Comparison of ENCODE assay signal across 8 cellular contexts in the genomic region with DNA sequence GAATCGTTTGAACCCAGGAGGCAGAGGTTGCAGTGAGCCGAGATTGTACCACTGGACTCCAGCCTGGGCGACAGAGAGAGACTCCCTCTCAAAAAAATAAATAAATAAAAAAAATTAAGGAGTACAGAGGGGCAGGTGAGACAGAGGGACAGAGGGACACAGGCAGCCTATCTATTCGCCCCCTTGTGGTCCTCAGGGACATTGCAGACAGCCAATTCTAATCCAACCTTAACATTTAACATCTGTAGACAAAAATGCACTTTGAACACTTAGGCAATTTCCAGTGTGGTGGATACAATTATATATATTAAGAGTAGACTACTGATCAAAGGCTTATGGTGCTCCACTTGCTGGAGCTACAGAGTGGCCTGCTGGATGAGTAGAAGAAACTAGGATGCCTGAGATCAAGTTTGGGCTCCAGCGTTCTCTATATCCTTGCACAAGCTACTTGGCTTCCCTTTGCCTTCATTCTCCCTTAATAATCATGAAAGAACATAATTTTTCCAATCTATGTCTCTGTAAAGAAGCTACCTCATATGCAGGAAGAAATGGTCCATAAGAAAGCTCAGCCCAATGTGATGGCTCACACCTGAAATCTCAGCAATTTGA. TPM values are rescaled to one million over a fixed set of nuclear protein-coding genes. Genes with fewer than 3 reads are reported as not detected.
DNase-seq lines count a peak whose midpoint lies in the region; ATAC-seq, FAIRE-seq and TF ChIP-seq lines count a peak whose summit lies in the region.

No MANE protein-coding gene starts in this region.

- H3K27me3 ChIP-seq in A673 (replicated peaks; ENCODE audit: insufficient read depth, low read depth, low read length, poor library complexity) (no peaks in the 10 kb centered on the region), H1 (replicated peaks in 1 of 4; ENCODE audit: control insufficient read depth in 3 of 4, extremely low read depth in 1 of 4, insufficient read depth in 3 of 4, low read length in 3 of 4) (no peaks in the 10 kb centered on the region), uterus (no peaks in the 10 kb centered on the region)

- POLR2A ChIA-PET in A673 (lab: Charles Lee; ENCODE audit: low non-redundant PET) (no interaction called here), H1 (lab: Charles Lee; ENCODE audit: partially characterized antibody) (interaction anchor here (1.6 to 4.1 kb wide), 2 partner anchors 94 to 181 kb away, joined by 4 to 20 read pairs; partner anchors contain the start of gene RPL37A)

- H3K4me2 ChIP-seq in H1 (ENCODE audit: insufficient read depth in 1 of 2, low read depth in 2 of 2, low read length in 2 of 2) = no peak overlapping the region

- H3K36me3 ChIP-seq in A673 (ENCODE audit: insufficient read depth, low read length, poor library complexity, severe bottlenecking) (no peaks in the 10 kb centered on the region), H1 (ENCODE audit: control insufficient read depth in 2 of 4, insufficient read depth in 4 of 4, low read length in 3 of 4) (no peaks in the 10 kb centered on the region), uterus (no peaks in the 10 kb centered on the region)

- H2BK20ac ChIP-seq in H1 (ENCODE audit: low read length) = no peak overlapping the region

- H3K4me1 Mint-ChIP-seq in natural killer cell = no peaks in the 10 kb centered on the region

- no peak overlapping the region for H4K5ac ChIP-seq in H1 (ENCODE audit: insufficient read length, low read depth, low read length)

- no peak overlapping the region for H3K23ac ChIP-seq in H1 (ENCODE audit: insufficient read length)

- TF ChIP-seq POLR2A in H1 (IDR thresholded peaks at IDR 0.05; ENCODE audit: control extremely low read depth in 1 of 2, low read depth in 2 of 2, low read length in 2 of 2) = no peak
- TF ChIP-seq POLR2A in uterus (IDR thresholded peaks at IDR 0.05) = no peak

- no peak overlapping the region for H4K91ac ChIP-seq in H1 (replicated peaks; ENCODE audit: insufficient read length, low read length)

- ATAC-seq in natural killer cell (peak; percentile 61 to 87 (median 85)), HG02884 (IDR thresholded peaks at IDR 0.05; ENCODE audit: unreplicated experiment) (no peak)

- WGBS in H1 (ENCODE audit: extremely low coverage in 1 of 2, insufficient coverage in 1 of 2, insufficient read length in 1 of 2, insufficient replicate concordance in 2 of 2, low coverage in 1 of 2, low lambda C conversion rate in 2 of 2, missing lambda C conversion rate in 1 of 2), 2 experiments = 62% methylated on average over 5 of the region's 5 CpGs; no CpG with 5 or more reads in 1 of the 2 experiments

- no peak overlapping the region for H3K4me3 Mint-ChIP-seq in natural killer cell

- H2BK120ac ChIP-seq in H1 (replicated peaks; ENCODE audit: low read depth, low read length) = no peak overlapping the region

- H2AFZ ChIP-seq in H1 (ENCODE audit: low read length) = no peak overlapping the region

- no peak overlapping the region for H2AK5ac ChIP-seq in H1 (ENCODE audit: low read depth, low read length)

- H3K23me2 ChIP-seq in H1 (ENCODE audit: low read depth, low read length) = no peaks in the 10 kb centered on the region

- H3K18ac ChIP-seq in H1 (ENCODE audit: extremely low read depth, low read length) = no peak overlapping the region

- DNase-seq in A673 (ENCODE audit: low spot score) = peak; percentile 54
- DNase-seq in GM13977 (ENCODE audit: low spot score) = peak; percentile 34
- DNase-seq in NCI-H1105 (lab: John Stamatoyannopoulos, UW) = peak; percentile 5
- DNase-seq in activated CD4-positive, alpha-beta T cell treated with anti-CD3 and anti-CD28 coated beads, Interleukin-2, amount 50 U/mL, for 4 hours = peak; percentile 37 to 43
- peak in 1 of 2 experiments; percentile 69 for DNase-seq in H1 (ENCODE audit: low read depth in 1 of 2, low spot score in 2 of 2)
- DNase-seq in natural killer cell = peak; percentile 32
- DNase-seq in uterus = no peak

- H3K9me3 Mint-ChIP-seq in natural killer cell = no peaks in the 10 kb centered on the region

- intact Hi-C loops in A673 (cut with micrococcal nuclease; ENCODE audit: unreplicated experiment) = loop anchor here (10.0 kb wide), 1 partner anchor 249 kb away; no protein-coding TSS in a partner anchor
- intact Hi-C loops in natural killer cell (cut with micrococcal nuclease) = loop anchor here (1.0 to 5.0 kb wide), 3 partner anchors 52 to 181 kb away; no protein-coding TSS in a partner anchor
- intact Hi-C loops in uterus (cut with DNase I; ENCODE audit: low total_unique reads) = no loop called here

- no peaks in the 10 kb centered on the region for H4K20me1 ChIP-seq in H1 (replicated peaks in 1 of 2; ENCODE audit: control insufficient read depth in 1 of 2, insufficient read depth in 2 of 2, low read length in 2 of 2)

- peaks cover 0 to 6% of the 10 kb centered on the region in 2 donors for H3K27me3 Mint-ChIP-seq in natural killer cell (ENCODE audit: low read depth in 2 of 2)

- H3K36me3 Mint-ChIP-seq in natural killer cell = no peaks in the 10 kb centered on the region

- in situ Hi-C loops in GM13977 (cut with MboI; ENCODE audit: low pct_unique_long_range_greater_than_20kb, low sequenced_read_pairs, unreplicated experiment) = no loop called here

- H2BK12ac ChIP-seq in H1 (ENCODE audit: low read depth, low read length) = no peak overlapping the region

- H3K79me2 ChIP-seq in H1 (ENCODE audit: control insufficient read depth in 1 of 2, insufficient read depth in 2 of 2, low read length in 2 of 2) = no peaks in the 10 kb centered on the region

- H3K9ac ChIP-seq in H1 (replicated peaks in 1 of 4; ENCODE audit: extremely low read depth in 1 of 4, low read depth in 3 of 4, low read length in 3 of 4) = no peak overlapping the region

- TF ChIP-seq CTCF in A673 (conservative IDR thresholded peaks at IDR 0.05; ENCODE audit: low read depth, low read length) (peak; percentile 83), GM13977 (IDR thresholded peaks at IDR 0.05; ENCODE audit: extremely low read depth, insufficient read depth, missing control alignments) (peak; percentile 80), H1 (IDR thresholded peaks at IDR 0.05; ENCODE audit: control extremely low read depth in 1 of 3, insufficient read depth in 1 of 3, low read depth in 1 of 3, low read length in 3 of 3) (peak; percentile 66 to 81 (median 77)), natural killer cell (IDR thresholded peaks at IDR 0.05) (peak; percentile 92), uterus (IDR thresholded peaks at IDR 0.05) (peak; percentile 48 to 67 (median 58))

- no peak overlapping the region for H3K56ac ChIP-seq in H1 (replicated peaks; ENCODE audit: insufficient read length, low read depth, low read length)

- H3K4me1 ChIP-seq in A673 (ENCODE audit: insufficient read depth, low read length, poor library complexity, severe bottlenecking) (no peaks in the 10 kb centered on the region), H1 (replicated peaks in 1 of 4; ENCODE audit: control insufficient read depth in 3 of 4, insufficient read depth in 4 of 4, low read length in 3 of 4) (peaks cover 2 to 6% (median 3%) of the 10 kb centered on the region in 4 experiments; a peak in 6 of 7 replicates), uterus (no peaks in the 10 kb centered on the region)

- no peak overlapping the region for H3K27ac Mint-ChIP-seq in natural killer cell

- no peak for TF ChIP-seq EP300 in H1 (IDR thresholded peaks at IDR 0.05; ENCODE audit: borderline replicate concordance in 1 of 2, low read depth in 2 of 2, low read length in 2 of 2)

- H3K9me3 ChIP-seq in A673 (ENCODE audit: low read depth, low read length, poor library complexity, severe bottlenecking) (no peaks in the 10 kb centered on the region), H1 (ENCODE audit: insufficient read depth in 2 of 2, low read depth in 1 of 2, low read length in 1 of 2) (no peaks in the 10 kb centered on the region), uterus (no peaks in the 10 kb centered on the region)

- H4K8ac ChIP-seq in H1 (ENCODE audit: extremely low read depth, insufficient read depth, low read length) = no peak overlapping the region

- no peak overlapping the region for H3K14ac ChIP-seq in H1 (ENCODE audit: insufficient read length)

- H2BK5ac ChIP-seq in H1 (ENCODE audit: low read depth, low read length) = no peak overlapping the region

- no peak overlapping the region for H3K4me3 ChIP-seq in A673 (ENCODE audit: low read depth, low read length, poor library complexity, severe bottlenecking)
- H3K4me3 ChIP-seq in H1 (ENCODE audit: extremely low read depth in 1 of 4, insufficient read depth in 2 of 4, low read depth in 3 of 4, low read length in 4 of 4) = no peak overlapping the region
- no peak overlapping the region for H3K4me3 ChIP-seq in uterus

- H2BK15ac ChIP-seq in H1 (ENCODE audit: low read length) = no peak overlapping the region

- no peaks in the 10 kb centered on the region for H3K79me1 ChIP-seq in H1 (ENCODE audit: low read depth, low read length)

- no TSS peak for BruUV-seq in A673 (replicated peaks; lab: Mats Ljungman, UMichigan)

- H3K27ac ChIP-seq in A673 (ENCODE audit: low read depth, low read length, poor library complexity, severe bottlenecking) (no peak overlapping the region), H1 (ENCODE audit: low read depth, low read length) (no peak overlapping the region), uterus (no peak overlapping the region)

- CTCF ChIA-PET in A673 (lab: Charles Lee) (interaction anchor here (0.6 to 1.5 kb wide), 5 partner anchors 14 to 1102 kb away, joined by 3 to 5 read pairs (median 4); no protein-coding TSS in a partner anchor), H1 (lab: Charles Lee; ENCODE audit: partially characterized antibody) (interaction anchor here (0.7 to 9.4 kb wide), 58 partner anchors 9 to 266 kb away, joined by 3 to 105 read pairs (median 5); partner anchors contain the start of genes MARCHF4 and SMARCAL1)

- no peak overlapping the region for H3K4ac ChIP-seq in H1 (replicated peaks; ENCODE audit: insufficient read length, low read depth, low read length)

- FAIRE-seq in H1 (lab: Jason Lieb, UNC) = no peak

- TF ChIP-seq RAD21 in H1 (IDR thresholded peaks at IDR 0.05 in 1 of 2, conservative IDR thresholded peaks at IDR 0.05 in 1 of 2; ENCODE audit: low read depth in 2 of 2, low read length in 2 of 2) = peak; percentile 69 to 73

RNA-seq across cellular contexts. Expression of gene SMARCAL1, which starts 8.2 kb away (rescaled TPM):
- 20.7 and 21.4 TPM in 2 replicates for total RNA-seq in A673 (2021)
- total RNA-seq in H1 (2021; fragmentation: NEBNext Ultra II Directional; extraction: Animal tissue kit (Norgen Biotek cat#: 25700)) = 17.6 and 21.5 TPM in 2 replicates
- polyA plus RNA-seq in H1 (2011; rRNA removed) = 17.9 TPM in 2 replicates
- polyA plus RNA-seq in H1 (2011; cell fraction: cytosol; rRNA removed) = 20.8 TPM
- polyA plus RNA-seq in H1 (2011; cell fraction: nucleus; rRNA removed) = 27.5 TPM
- polyA plus RNA-seq in H1 (2012, experiment 1 of 2) = 16.3 to 18.4 TPM (median 18.1 TPM) in 4 replicates
- polyA plus RNA-seq in H1 (2012, experiment 2 of 2) = 8.8 TPM
- polyA plus RNA-seq in H1 (2013, experiment 1 of 2) = 10.0 TPM
- polyA plus RNA-seq in H1 (2013, experiment 2 of 2) = 9.5 TPM
- 34.8 and 36.9 TPM in 2 replicates for polyA minus RNA-seq in H1 (2011; rRNA and poly(A)+ RNA removed)
- 16.1 TPM for polyA minus RNA-seq in H1 (2011; cell fraction: cytosol; rRNA and poly(A)+ RNA removed)
- 67.1 TPM for polyA minus RNA-seq in H1 (2011; cell fraction: nucleus; rRNA and poly(A)+ RNA removed)
- total RNA-seq in natural killer cell = 10 to 100 TPM; 18.7 to 25.6 (median 22.8) TPM
- total RNA-seq in uterus = 10 to 100 TPM in 3 of 4 donors, 1 to 10 TPM in 1; 8.5 to 25.1 (median 15.5) TPM

RNA-seq across cellular contexts. Expression of gene MARCHF4, which starts 31.8 kb away (rescaled TPM):
- total RNA-seq in A673 (2021) (2.4 and 6.1 TPM in 2 replicates), natural killer cell (not detected), uterus (under 1 TPM in 1 of 4 donors, not detected in 3; 0.07 TPM)
- 2.9 TPM in 2 replicates for total RNA-seq in H1 (2021; fragmentation: NEBNext Ultra II Directional; extraction: Animal tissue kit (Norgen Biotek cat#: 25700))
- 1.8 and 1.9 TPM in 2 replicates for polyA plus RNA-seq in H1 (2011; rRNA removed)
- 1.4 TPM for polyA plus RNA-seq in H1 (2011; cell fraction: cytosol; rRNA removed)
- polyA plus RNA-seq in H1 (2011; cell fraction: nucleus; rRNA removed) = 1.1 TPM
- 2.7 to 3.5 TPM (median 3.1 TPM) in 4 replicates for polyA plus RNA-seq in H1 (2012, experiment 1 of 2)
- polyA plus RNA-seq in H1 (2012, experiment 2 of 2) = 3.1 TPM
- 1.7 TPM for polyA plus RNA-seq in H1 (2013, experiment 1 of 2)
- polyA plus RNA-seq in H1 (2013, experiment 2 of 2) = 1.7 TPM
- polyA minus RNA-seq in H1 (2011; rRNA and poly(A)+ RNA removed) = 1.3 TPM in 2 replicates
- 0.73 TPM for polyA minus RNA-seq in H1 (2011; cell fraction: cytosol; rRNA and poly(A)+ RNA removed)
- polyA minus RNA-seq in H1 (2011; cell fraction: nucleus; rRNA and poly(A)+ RNA removed) = 1.6 TPM

Comparison
In these comparisons a context has a peak if more than half of its experiments do, and no peak if none do; other contexts are left out.
1. DNase-seq: peak in A673 (single experiment), GM13977 (single experiment), NCI-H1105 (single experiment), activated CD4-positive, alpha-beta T cell treated with anti-CD3 and anti-CD28 coated beads, Interleukin-2, amount 50 U/mL, for 4 hours (2 of 2) and natural killer cell (single experiment); none in uterus (0 of 2).
2. Peak in every context shown above with its lines, with median percentiles within 50 percentile points of each other: CTCF ChIP-seq.